ENCODE assay signal across 8 cellular contexts in the genomic region with DNA sequence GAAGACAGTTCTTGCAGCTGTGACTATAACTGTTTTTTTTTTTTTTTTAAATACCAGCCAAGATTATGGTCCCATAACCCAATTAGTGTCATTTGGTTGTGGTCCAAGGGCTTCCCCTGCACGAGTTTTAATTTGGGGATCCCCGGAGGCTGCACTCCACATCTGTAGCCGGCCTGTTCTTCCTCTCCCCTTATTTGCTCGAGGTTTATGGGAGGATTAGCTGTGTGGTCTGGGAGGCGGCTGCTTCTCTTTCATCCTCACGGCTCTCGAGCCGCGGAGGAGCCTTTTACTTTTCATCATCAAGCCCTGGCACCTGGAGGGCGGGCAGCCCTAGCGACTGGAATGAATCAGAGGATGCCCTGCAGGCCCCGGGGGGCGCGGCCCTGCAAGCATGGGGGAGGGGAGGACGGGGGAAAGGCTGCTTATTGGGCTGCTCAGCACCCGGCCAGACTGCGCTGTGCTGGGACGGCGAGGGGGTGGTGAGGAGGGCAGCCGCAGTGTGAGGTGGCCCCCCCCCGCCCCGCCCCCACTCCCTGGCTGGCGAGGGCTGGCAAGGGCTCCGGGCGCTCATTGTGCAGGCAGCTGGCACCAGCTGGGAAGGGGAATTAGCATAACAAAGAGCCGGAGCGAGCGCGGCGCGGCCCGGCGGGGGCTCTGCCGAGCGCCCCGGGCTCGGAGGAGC. TPM values are rescaled to one million over a fixed set of nuclear protein-coding genes. Genes with fewer than 3 reads are reported as not detected.
A peak's percentile ranks its signal among the peaks of the same experiment; 100 is the strongest.
DNase-seq lines count a peak whose midpoint lies in the region; ATAC-seq and TF ChIP-seq lines count a peak whose summit lies in the region.

No MANE protein-coding gene starts in this region.

- no peaks in the 10 kb centered on the region for H3K36me3 ChIP-seq in OCI-LY7 (ENCODE audit: insufficient read depth, low read length)

- peak overlapping the region; percentile 81 for H3K4me3 Mint-ChIP-seq in stimulated activated memory B cell treated with anti-CD40 and anti-IgM and Interleukin-4, amounts not matched to agents 10 μg/mL and 1 μg/mL and 100 μg/mL, for 72 hours

- POLR2A ChIA-PET in OCI-LY7 (lab: Charles Lee), result interaction anchor here (0.6 to 0.7 kb wide), 3 partner anchors 95 to 1928 kb away, joined by 3 read pairs; no protein-coding TSS in a partner anchor

- no peaks in the 10 kb centered on the region for H3K27me3 ChIP-seq in layer of hippocampus (ENCODE audit: control insufficient read depth, insufficient read depth, low read length)

- peak overlapping the region; percentile 25; the same call in 1 of the 2 replicates for H2AFZ ChIP-seq in OCI-LY7 (ENCODE audit: low read length)

- H3K9me3 Mint-ChIP-seq in stimulated activated memory B cell treated with anti-CD40 and anti-IgM and Interleukin-4, amounts not matched to agents 10 μg/mL and 1 μg/mL and 100 μg/mL, for 72 hours, result no peaks in the 10 kb centered on the region

- peak overlapping the region; percentile 6 for H3K27ac Mint-ChIP-seq in stimulated activated memory B cell treated with anti-CD40 and anti-IgM and Interleukin-4, amounts not matched to agents 10 μg/mL and 1 μg/mL and 100 μg/mL, for 72 hours

- peak; percentile 75 for ATAC-seq in stimulated activated memory B cell treated with anti-CD40 and anti-IgM and Interleukin-4, amounts not matched to agents 10 μg/mL and 1 μg/mL and 100 μg/mL, for 72 hours
- ATAC-seq in HG02884 (IDR thresholded peaks at IDR 0.05; ENCODE audit: unreplicated experiment), result no peak
- ATAC-seq in GM19397 (IDR thresholded peaks at IDR 0.05; ENCODE audit: unreplicated experiment), result no peak

- H3K4me1 ChIP-seq in OCI-LY7 (ENCODE audit: insufficient read depth, low read length, poor library complexity, severe bottlenecking), result peaks cover 21% of the 10 kb centered on the region

- H3K79me2 ChIP-seq in OCI-LY7 (ENCODE audit: insufficient read depth, low read depth, low read length), result no peaks in the 10 kb centered on the region

- H4K20me1 ChIP-seq in OCI-LY7 (ENCODE audit: insufficient read depth, low read length), result no peaks in the 10 kb centered on the region

- no peaks in the 10 kb centered on the region for H3K9me2 ChIP-seq in OCI-LY7 (ENCODE audit: insufficient read depth, low read length)

- DNase-seq in Caki2 (ENCODE audit: low read depth), result peak; percentile 90
- DNase-seq in HT1080 (ENCODE audit: low read depth), result peak; percentile 84
- peak; percentile 29 for DNase-seq in OCI-LY7 (ENCODE audit: low spot score)
- DNase-seq in cerebellum (ENCODE audit: low spot score), result peak; percentile 55

- H3K4me3 ChIP-seq in OCI-LY7 (ENCODE audit: low read depth, low read length, poor library complexity, severe bottlenecking), result peak overlapping the region; percentile 53

- H3K36me3 Mint-ChIP-seq in stimulated activated memory B cell treated with anti-CD40 and anti-IgM and Interleukin-4, amounts not matched to agents 10 μg/mL and 1 μg/mL and 100 μg/mL, for 72 hours, result no peaks in the 10 kb centered on the region

- no TSS peak for BruUV-seq in OCI-LY7 (replicated peaks; lab: Mats Ljungman, UMichigan)

- CTCF ChIA-PET in OCI-LY7 (lab: Charles Lee; ENCODE audit: unreplicated experiment), result interaction anchor here (0.7 kb wide), 1 partner anchor 75 kb away, joined by 3 read pairs; no protein-coding TSS in a partner anchor

- intact Hi-C loops in OCI-LY7 (cut with micrococcal nuclease; ENCODE audit: unreplicated experiment), result no loop called here

- H3K27ac ChIP-seq in OCI-LY7 (ENCODE audit: low read depth, low read length, poor library complexity, severe bottlenecking) (no peak overlapping the region), layer of hippocampus (ENCODE audit: low read depth, low read length) (peak overlapping the region; percentile 77)

- H3K9me3 ChIP-seq in OCI-LY7 (ENCODE audit: low read length), result no peaks in the 10 kb centered on the region

- H3K27me3 Mint-ChIP-seq in stimulated activated memory B cell treated with anti-CD40 and anti-IgM and Interleukin-4, amounts not matched to agents 10 μg/mL and 1 μg/mL and 100 μg/mL, for 72 hours, result peaks cover 62% of the 10 kb centered on the region

- in situ Hi-C loops in Caki2 (cut with HindIII; ENCODE audit: low pct_unique_long_range_greater_than_20kb, low sequenced_read_pairs), result no loop called here

- peak overlapping the region; percentile 66 for H3K4me2 ChIP-seq in OCI-LY7 (ENCODE audit: low read length)

- H3K4me1 Mint-ChIP-seq in stimulated activated memory B cell treated with anti-CD40 and anti-IgM and Interleukin-4, amounts not matched to agents 10 μg/mL and 1 μg/mL and 100 μg/mL, for 72 hours, result peaks cover 31% of the 10 kb centered on the region

- TF ChIP-seq CTCF in OCI-LY7 (conservative IDR thresholded peaks at IDR 0.05; ENCODE audit: low read length), result no peak

RNA-seq across cellular contexts. Expression of a gene that starts 18.5 kb away (rescaled TPM):
- 0.95 and 1.1 TPM in 2 replicates for total RNA-seq in Caki2 (2014; rRNA removed; shearing (Covaris generic); ENCODE audit: low replicate concordance)
- 11.8 and 14.2 TPM in 2 replicates for total RNA-seq in HT1080 (2014; rRNA removed; shearing (Covaris generic))
- polyA plus RNA-seq in HT1080 (2015; cell fraction: cytosol; rRNA removed), result 4.5 and 5.6 TPM in 2 replicates
- polyA plus RNA-seq in HT1080 (2015; cell fraction: nucleus; rRNA removed), result 4.1 and 6.5 TPM in 2 replicates
- total RNA-seq in OCI-LY7 (2014; rRNA removed; shearing (Covaris generic)), result not detected in 2 replicates
- not detected in 2 replicates for total RNA-seq in OCI-LY7 (2022)
- 8.3 TPM for total RNA-seq in cerebellum

Comparison
In these comparisons a context has a peak if more than half of its experiments do, and no peak if none do; other contexts are left out.
1. DNase-seq: peak in every context shown above with its lines; median percentile 90 in Caki2; 84 in HT1080; 55 in cerebellum; 29 in OCI-LY7.